In genomic region chr9:32550609-32551490, GRCh38 we compare ENCODE assay signal across 8 cellular contexts. TPM values are rescaled to one million over a fixed set of nuclear protein-coding genes. Genes with fewer than 3 reads are reported as not detected.
DNase-seq lines count a peak whose midpoint lies in the region; ATAC-seq and TF ChIP-seq lines count a peak whose summit lies in the region.

No MANE protein-coding gene starts in this region.

- H3K27ac ChIP-seq in spleen, result peak overlapping the region; percentile 90 to 96 (median 94)

- intact Hi-C loops in spleen (cut with DNase I; ENCODE audit: low total_unique reads), result no loop called here

- no peaks in the 10 kb centered on the region for H3K9me3 ChIP-seq in spleen

- no peaks in the 10 kb centered on the region for H3K27me3 ChIP-seq in spleen (replicated peaks in 1 of 7)

- peak; percentile 98 for DNase-seq in AG08395 (ENCODE audit: low spot score)
- DNase-seq in NCI-H2227 (lab: John Stamatoyannopoulos, UW; ENCODE audit: unreplicated experiment), result peak; percentile 95
- DNase-seq in WTC11 (ENCODE audit: low spot score), result peak; percentile 98
- peak; percentile 85 to 97 for DNase-seq in cardiac fibroblast (ENCODE audit: low read depth in 2 of 2)
- peak; percentile 95 to 96 (median 95) for DNase-seq in immature natural killer cell
- peak; percentile 98 for DNase-seq in spleen

- peaks cover 22% of the 10 kb centered on the region for H3K36me3 Mint-ChIP-seq in WTC11
- no peaks in the 10 kb centered on the region for H3K36me3 Mint-ChIP-seq in immature natural killer cell

- POLR2A ChIA-PET in WTC11 (lab: Charles Lee), result interaction anchor here (0.8 to 3.8 kb wide), 11 partner anchors 9 to 451 kb away, joined by 3 to 36 read pairs (median 4); partner anchors contain the start of genes ACO1, APTX, NDUFB6 and RIGI

- CTCF ChIA-PET in WTC11 (lab: Charles Lee), result interaction anchor here (0.5 to 4.7 kb wide), 11 partner anchors 11 to 172 kb away, joined by 3 to 49 read pairs (median 6); partner anchors contain the start of genes ACO1, NDUFB6 and RIGI

- peak; percentile 76 for ATAC-seq in GM18907 (IDR thresholded peaks at IDR 0.05; ENCODE audit: unreplicated experiment)
- peak; percentile 57 for ATAC-seq in HG03159 (IDR thresholded peaks at IDR 0.05; ENCODE audit: unreplicated experiment)
- peak; percentile 90 for ATAC-seq in WTC11

- peaks cover 4 to 70% (median 47%) of the 10 kb centered on the region in 6 donors for H3K4me1 ChIP-seq in spleen

- TF ChIP-seq POLR2A in spleen (IDR thresholded peaks at IDR 0.05), result peak in 1 of 3 donors; percentile 24

- 0 to 1% (median 0%) methylated on average over 23 to 75 of the region's 75 CpGs for WGBS in spleen, 5 donors

- H3K4me3 ChIP-seq in cardiac fibroblast (replicated peaks in 1 of 2; ENCODE audit: low read depth in 2 of 2, low read length in 2 of 2) (peak overlapping the region; percentile 64 to 78), spleen (peak overlapping the region; percentile 59 to 96 (median 80))

- H3K4me1 Mint-ChIP-seq in WTC11 (peaks cover 24% of the 10 kb centered on the region), immature natural killer cell (peaks cover 50 to 84% of the 10 kb centered on the region in 2 donors)

- H3K27me3 Mint-ChIP-seq in WTC11 (ENCODE audit: low read depth) (no peaks in the 10 kb centered on the region), immature natural killer cell (ENCODE audit: low read depth in 3 of 3) (peaks cover 2 to 17% (median 11%) of the 10 kb centered on the region in 3 donors)

- TF ChIP-seq CTCF in WTC11 (IDR thresholded peaks at IDR 0.05) (no peak), cardiac fibroblast (IDR thresholded peaks at IDR 0.05; ENCODE audit: low read depth, low read length) (no peak), spleen (IDR thresholded peaks at IDR 0.05 in 8 of 11, conservative IDR thresholded peaks at IDR 0.05 in 3 of 11) (peak in 4 of 11 experiments; percentile 12 to 30 (median 25))

- no peaks in the 10 kb centered on the region for H3K9me3 Mint-ChIP-seq in WTC11
- no peaks in the 10 kb centered on the region for H3K9me3 Mint-ChIP-seq in immature natural killer cell

- peak overlapping the region; percentile 91 for H3K4me3 Mint-ChIP-seq in WTC11
- H3K4me3 Mint-ChIP-seq in immature natural killer cell, result peak overlapping the region; percentile 92 to 98 (median 97)

- H3K27ac Mint-ChIP-seq in WTC11 (peak overlapping the region; percentile 98), immature natural killer cell (peak overlapping the region; percentile 98 to 99 (median 99))

- H3K36me3 ChIP-seq in spleen, result peaks cover 0 to 21% (median 0%) of the 10 kb centered on the region in 6 donors

TF ChIP-seq in WTC11, 78 proteins besides CTCF, POLR2A, EP300 and RAD21 (continues in another document):
- TF ChIP-seq, protein P1, sequence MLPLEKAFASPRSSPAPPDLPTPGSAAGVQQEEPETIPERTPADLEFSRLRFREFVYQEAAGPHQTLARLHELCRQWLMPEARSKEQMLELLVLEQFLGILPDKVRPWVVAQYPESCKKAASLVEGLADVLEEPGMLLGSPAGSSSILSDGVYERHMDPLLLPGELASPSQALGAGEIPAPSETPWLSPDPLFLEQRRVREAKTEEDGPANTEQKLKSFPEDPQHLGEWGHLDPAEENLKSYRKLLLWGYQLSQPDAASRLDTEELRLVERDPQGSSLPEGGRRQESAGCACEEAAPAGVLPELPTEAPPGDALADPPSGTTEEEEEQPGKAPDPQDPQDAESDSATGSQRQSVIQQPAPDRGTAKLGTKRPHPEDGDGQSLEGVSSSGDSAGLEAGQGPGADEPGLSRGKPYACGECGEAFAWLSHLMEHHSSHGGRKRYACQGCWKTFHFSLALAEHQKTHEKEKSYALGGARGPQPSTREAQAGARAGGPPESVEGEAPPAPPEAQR (CRISPR knock-in tag; IDR thresholded peaks at IDR 0.05), result no peak
- TF ChIP-seq E2F5 (CRISPR knock-in tag; IDR thresholded peaks at IDR 0.05) (peak; percentile 67; the same call in 1 of the 2 replicates), HMGXB4 (CRISPR knock-in tag; IDR thresholded peaks at IDR 0.05) (peak; percentile 91), CBFB (CRISPR knock-in tag; IDR thresholded peaks at IDR 0.05; ENCODE audit: low read depth) (0 out of 2 replicates have a peak, but pooled peaks have one; percentile 43), KAT7 (CRISPR knock-in tag; IDR thresholded peaks at IDR 0.05; ENCODE audit: borderline replicate concordance) (peak; percentile 83; the same call in 1 of the 2 replicates), TP53 (CRISPR knock-in tag; IDR thresholded peaks at IDR 0.05) (no peak), ZNF416 (CRISPR knock-in tag; IDR thresholded peaks at IDR 0.05) (peak; percentile 48; the same call in 1 of the 2 replicates), GTF2I (CRISPR knock-in tag; conservative IDR thresholded peaks at IDR 0.05) (peak; percentile 69), ATF2 (CRISPR knock-in tag; IDR thresholded peaks at IDR 0.05; ENCODE audit: borderline replicate concordance, low read depth) (no peak), FOXK1 (CRISPR knock-in tag; IDR thresholded peaks at IDR 0.05) (peak; percentile 95), SP1 (CRISPR knock-in tag; conservative IDR thresholded peaks at IDR 0.05) (peak; percentile 57), ETV6 (CRISPR knock-in tag; IDR thresholded peaks at IDR 0.05) (peak; percentile 20; the same call in 1 of the 2 replicates), MYBL2 (CRISPR knock-in tag; IDR thresholded peaks at IDR 0.05) (0 out of 2 replicates have a peak, but pooled peaks have one; percentile 51), ZNF121 (CRISPR knock-in tag; IDR thresholded peaks at IDR 0.05) (peak; percentile 100), NFYB (CRISPR knock-in tag; conservative IDR thresholded peaks at IDR 0.05; ENCODE audit: low read depth) (peak; percentile 43; the same call in 1 of the 2 replicates), FOXP1 (CRISPR knock-in tag; IDR thresholded peaks at IDR 0.05; ENCODE audit: borderline replicate concordance) (peak; percentile 75; the same call in 1 of the 2 replicates), USF1 (CRISPR knock-in tag; IDR thresholded peaks at IDR 0.05) (peak; percentile 13; the same call in 1 of the 2 replicates), ZNF232 (CRISPR knock-in tag; IDR thresholded peaks at IDR 0.05) (peak; percentile 71; the same call in 1 of the 2 replicates)
- TF ChIP-seq, protein P2, sequence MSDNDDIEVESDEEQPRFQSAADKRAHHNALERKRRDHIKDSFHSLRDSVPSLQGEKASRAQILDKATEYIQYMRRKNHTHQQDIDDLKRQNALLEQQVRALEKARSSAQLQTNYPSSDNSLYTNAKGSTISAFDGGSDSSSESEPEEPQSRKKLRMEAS (CRISPR knock-in tag; IDR thresholded peaks at IDR 0.05), result peak; percentile 65; the same call in 1 of the 2 replicates

RNA-seq across cellular contexts. Expression of gene SMIM27, which starts 1.3 kb away (rescaled TPM):
- 13.6 to 20.5 TPM (median 14.5 TPM) in 3 replicates for total RNA-seq in WTC11 (2021)
- polyA plus RNA-seq in immature natural killer cell, result 100 to 1,000 TPM in 1 of 3 donors, 10 to 100 TPM in 2; 37.2 to 122 (median 72.6) TPM
- 10 to 100 TPM in 5 of 7 donors, 1 to 10 TPM in 2; 6.6 to 25.1 (median 18.2) TPM for total RNA-seq in spleen
- 10 to 100 TPM; 19.6 to 31.7 (median 26.3) TPM for polyA plus RNA-seq in spleen

RNA-seq across cellular contexts. Expression of gene TOPORS, which starts 1.5 kb away (rescaled TPM):
- total RNA-seq in WTC11 (2021) (23.3 to 26.1 TPM (median 23.7 TPM) in 3 replicates), spleen (10 to 100 TPM; 11.9 to 28.7 (median 18.2) TPM)
- polyA plus RNA-seq in immature natural killer cell (10 to 100 TPM; 13.9 to 28.4 (median 22.4) TPM), spleen (1 to 10 TPM; 5.2 to 7.1 (median 6.3) TPM)

RNA-seq across cellular contexts. Expression of gene NDUFB6, which starts 22.1 kb away (rescaled TPM):
- total RNA-seq in WTC11 (2021), result 56.0 to 67.2 TPM (median 62.4 TPM) in 3 replicates
- 100 to 1,000 TPM in 1 of 3 donors, 10 to 100 TPM in 2; 80.8 to 110 (median 84.9) TPM for polyA plus RNA-seq in immature natural killer cell
- 10 to 100 TPM; 21.7 to 36.7 (median 25.3) TPM for total RNA-seq in spleen
- polyA plus RNA-seq in spleen, result 10 to 100 TPM; 18.0 to 33.9 (median 31.9) TPM

RNA-seq across cellular contexts. Expression of gene RIGI, which starts 24.9 kb away (rescaled TPM):
- total RNA-seq in WTC11 (2021), result 6.0 to 7.5 TPM (median 6.2 TPM) in 3 replicates
- 10 to 100 TPM; 14.3 to 20.9 (median 14.9) TPM for polyA plus RNA-seq in immature natural killer cell
- 10 to 100 TPM; 15.1 to 24.4 (median 17.6) TPM for total RNA-seq in spleen
- polyA plus RNA-seq in spleen, result 1 to 10 TPM; 6.5 to 7.4 (median 7.2) TPM

Comparison
In these comparisons a context has a peak if more than half of its experiments do, and no peak if none do; other contexts are left out.
1. Peak in every context shown above with its lines: DNase-seq, ATAC-seq, H3K4me3 ChIP-seq and H3K27ac ChIP-seq.